Comparison of ENCODE assay signal across 2 cellular contexts in the genomic region with DNA sequence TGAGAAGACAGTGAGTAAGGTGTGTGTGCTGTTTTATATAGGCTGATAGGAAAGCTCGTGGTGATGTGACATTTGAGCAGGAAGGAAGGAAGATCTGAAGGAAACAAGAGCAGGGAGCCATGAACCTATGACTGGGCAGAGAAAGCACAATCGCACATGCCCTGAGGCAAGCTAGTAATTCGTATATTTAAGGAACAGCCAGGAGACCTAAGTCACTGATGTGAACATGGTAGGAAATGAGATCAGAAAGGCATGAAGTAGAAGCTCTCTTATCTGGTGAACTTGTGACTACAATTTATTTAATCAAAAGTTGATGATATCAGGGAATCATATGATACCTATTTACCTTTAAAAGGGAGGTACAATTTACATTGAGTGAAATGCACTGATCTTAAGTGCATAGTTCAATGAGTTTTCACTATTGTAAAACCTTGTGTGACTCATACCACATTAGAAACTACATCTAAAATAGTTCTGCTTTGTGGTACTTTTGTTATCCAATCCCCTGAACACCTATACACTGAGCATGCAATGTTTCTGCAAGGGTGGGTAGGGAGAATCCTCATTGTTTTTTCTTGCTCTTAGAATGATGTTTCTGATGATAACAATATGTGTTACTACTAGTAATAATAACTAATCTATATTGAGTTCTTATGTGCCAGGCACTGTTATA.
TF ChIP-seq lines count a peak whose summit lies in the region.

No MANE protein-coding gene starts in this region.

TF ChIP-seq in A549, 52 proteins besides CTCF, POLR2A, EP300 and RAD21 (continued from another document):
- TF ChIP-seq ELK1 (IDR thresholded peaks at IDR 0.05; ENCODE audit: low read depth, low read length), result no peak
- TF ChIP-seq HDAC2 (IDR thresholded peaks at IDR 0.05), result no peak
- no peak for TF ChIP-seq ZC3H11A (IDR thresholded peaks at IDR 0.05)
- TF ChIP-seq USF2 (IDR thresholded peaks at IDR 0.05), result no peak

TF ChIP-seq in WTC11, 78 proteins besides CTCF, POLR2A, EP300 and RAD21 (continued from another document):
- TF ChIP-seq, protein P1, sequence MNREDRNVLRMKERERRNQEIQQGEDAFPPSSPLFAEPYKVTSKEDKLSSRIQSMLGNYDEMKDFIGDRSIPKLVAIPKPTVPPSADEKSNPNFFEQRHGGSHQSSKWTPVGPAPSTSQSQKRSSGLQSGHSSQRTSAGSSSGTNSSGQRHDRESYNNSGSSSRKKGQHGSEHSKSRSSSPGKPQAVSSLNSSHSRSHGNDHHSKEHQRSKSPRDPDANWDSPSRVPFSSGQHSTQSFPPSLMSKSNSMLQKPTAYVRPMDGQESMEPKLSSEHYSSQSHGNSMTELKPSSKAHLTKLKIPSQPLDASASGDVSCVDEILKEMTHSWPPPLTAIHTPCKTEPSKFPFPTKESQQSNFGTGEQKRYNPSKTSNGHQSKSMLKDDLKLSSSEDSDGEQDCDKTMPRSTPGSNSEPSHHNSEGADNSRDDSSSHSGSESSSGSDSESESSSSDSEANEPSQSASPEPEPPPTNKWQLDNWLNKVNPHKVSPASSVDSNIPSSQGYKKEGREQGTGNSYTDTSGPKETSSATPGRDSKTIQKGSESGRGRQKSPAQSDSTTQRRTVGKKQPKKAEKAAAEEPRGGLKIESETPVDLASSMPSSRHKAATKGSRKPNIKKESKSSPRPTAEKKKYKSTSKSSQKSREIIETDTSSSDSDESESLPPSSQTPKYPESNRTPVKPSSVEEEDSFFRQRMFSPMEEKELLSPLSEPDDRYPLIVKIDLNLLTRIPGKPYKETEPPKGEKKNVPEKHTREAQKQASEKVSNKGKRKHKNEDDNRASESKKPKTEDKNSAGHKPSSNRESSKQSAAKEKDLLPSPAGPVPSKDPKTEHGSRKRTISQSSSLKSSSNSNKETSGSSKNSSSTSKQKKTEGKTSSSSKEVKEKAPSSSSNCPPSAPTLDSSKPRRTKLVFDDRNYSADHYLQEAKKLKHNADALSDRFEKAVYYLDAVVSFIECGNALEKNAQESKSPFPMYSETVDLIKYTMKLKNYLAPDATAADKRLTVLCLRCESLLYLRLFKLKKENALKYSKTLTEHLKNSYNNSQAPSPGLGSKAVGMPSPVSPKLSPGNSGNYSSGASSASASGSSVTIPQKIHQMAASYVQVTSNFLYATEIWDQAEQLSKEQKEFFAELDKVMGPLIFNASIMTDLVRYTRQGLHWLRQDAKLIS (CRISPR knock-in tag; IDR thresholded peaks at IDR 0.05; ENCODE audit: borderline replicate concordance), result no peak
- TF ChIP-seq ETV6 (CRISPR knock-in tag; IDR thresholded peaks at IDR 0.05) (no peak), OVOL2 (CRISPR knock-in tag; IDR thresholded peaks at IDR 0.05; ENCODE audit: borderline replicate concordance) (no peak), GABPB1 (CRISPR knock-in tag; IDR thresholded peaks at IDR 0.05) (no peak), NFYB (CRISPR knock-in tag; conservative IDR thresholded peaks at IDR 0.05; ENCODE audit: low read depth) (no peak)
